In the genomic region with DNA sequence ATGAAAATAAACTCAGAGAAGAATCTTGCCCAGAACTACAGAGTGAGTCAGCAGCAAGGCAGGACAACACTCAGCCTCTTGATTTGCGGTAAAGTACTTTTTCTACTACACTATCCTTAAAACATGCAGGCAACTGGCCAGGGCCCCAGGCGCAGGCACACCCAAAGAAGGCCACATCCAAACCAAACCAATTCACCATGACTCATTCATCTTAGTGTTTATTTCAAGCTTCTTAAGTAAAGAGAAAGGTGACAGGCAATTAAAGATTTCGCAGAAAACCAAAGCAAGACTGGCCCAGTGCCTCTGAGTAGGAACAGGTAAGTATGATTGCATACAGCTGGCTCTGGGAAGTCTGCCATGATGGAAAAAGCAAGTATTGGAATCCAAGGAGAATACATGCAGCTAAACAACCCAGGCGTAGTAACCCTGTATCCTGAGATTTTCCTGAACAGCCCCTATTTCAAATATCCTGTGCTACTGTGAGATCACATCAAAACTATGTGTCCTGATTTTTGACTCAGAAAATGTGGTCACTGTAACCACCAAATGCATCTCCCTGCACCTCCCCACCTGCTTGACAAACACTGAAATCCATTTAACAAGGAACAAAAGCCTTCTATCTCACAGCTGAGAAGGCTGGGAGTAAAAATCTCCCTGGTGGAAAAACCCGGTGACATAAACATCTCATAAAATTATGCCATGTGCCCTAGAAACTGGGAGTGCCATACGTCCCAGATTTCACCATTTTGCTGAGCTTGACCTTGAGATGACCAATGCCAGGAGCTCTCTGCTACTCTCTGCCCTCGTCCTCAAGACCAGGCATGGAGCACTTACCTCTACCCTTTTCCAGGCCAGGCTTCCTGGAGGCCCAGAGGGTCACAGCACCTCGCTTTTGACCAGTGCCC, we compare ENCODE assay signal across 8 cellular contexts.
A peak's percentile ranks its signal among the peaks of the same experiment; 100 is the strongest.
DNase-seq lines count a peak whose midpoint lies in the region; ATAC-seq lines count a peak whose summit lies in the region.

No MANE protein-coding gene starts in this region.

- no peaks in the 10 kb centered on the region for H3K36me3 Mint-ChIP-seq in effector memory CD8-positive, alpha-beta T cell (ENCODE audit: insufficient read depth)

- peak overlapping the region in 1 of 2 donors; percentile 37 for H3K4me3 ChIP-seq in muscle layer of duodenum (ENCODE audit: low read depth in 1 of 2, low read length in 2 of 2)

- peaks cover 5 to 7% of the 10 kb centered on the region in 2 donors for H3K4me1 Mint-ChIP-seq in effector memory CD8-positive, alpha-beta T cell (ENCODE audit: low read depth in 2 of 2)

- ATAC-seq in effector memory CD8-positive, alpha-beta T cell (replicated peaks) = no peak
- no peak for ATAC-seq in GM18858 (IDR thresholded peaks at IDR 0.05; ENCODE audit: unreplicated experiment)

- H3K36me3 ChIP-seq in muscle layer of duodenum (ENCODE audit: control insufficient read depth in 1 of 2, insufficient read depth in 2 of 2, low read length in 2 of 2) = peaks cover 0 to 3% of the 10 kb centered on the region in 2 donors

- no peaks in the 10 kb centered on the region for H3K9me3 ChIP-seq in muscle layer of duodenum (ENCODE audit: control insufficient read depth in 1 of 2, low read length in 2 of 2)

- no peak overlapping the region for H3K27ac Mint-ChIP-seq in effector memory CD8-positive, alpha-beta T cell

- no peaks in the 10 kb centered on the region for H3K9me3 Mint-ChIP-seq in effector memory CD8-positive, alpha-beta T cell

- H3K27ac ChIP-seq in muscle layer of duodenum (ENCODE audit: low read length) = peak overlapping the region; percentile 95

- peaks cover 15 to 20% of the 10 kb centered on the region in 2 donors for H3K27me3 Mint-ChIP-seq in effector memory CD8-positive, alpha-beta T cell

- peak; percentile 96 for DNase-seq in AG08395 (ENCODE audit: low spot score)
- DNase-seq in NCI-H2196 treated with DMSO at 0.1 percent for 48 hours (lab: John Stamatoyannopoulos, UW; ENCODE audit: unreplicated experiment) = peak; percentile 41
- peak; percentile 82 for DNase-seq in epidermal melanocyte (ENCODE audit: insufficient read length, low spot score)
- no peak for DNase-seq in effector memory CD8-positive, alpha-beta T cell
- no peak for DNase-seq in HuH-7.5 (ENCODE audit: low spot score)
- no peak for DNase-seq in stimulated activated naive CD4-positive, alpha-beta T cell treated with Interleukin-2 at 50 U/mL for 16 hours (lab: John Stamatoyannopoulos, UW)

- H3K27me3 ChIP-seq in muscle layer of duodenum (ENCODE audit: low read depth, low read length) = no peaks in the 10 kb centered on the region

- H3K4me1 ChIP-seq in muscle layer of duodenum (ENCODE audit: control insufficient read depth in 1 of 2, insufficient read depth in 2 of 2, low read length in 2 of 2) = peaks cover 11 to 16% of the 10 kb centered on the region in 2 donors

- H3K4me3 Mint-ChIP-seq in effector memory CD8-positive, alpha-beta T cell = no peak overlapping the region

Comparison
In these comparisons a context has a peak if more than half of its experiments do, and no peak if none do; other contexts are left out.
1. DNase-seq: peak in AG08395 (single experiment), NCI-H2196 treated with DMSO at 0.1 percent for 48 hours (single experiment) and epidermal melanocyte (single experiment); none in effector memory CD8-positive, alpha-beta T cell (0 of 3), HuH-7.5 (single experiment) and stimulated activated naive CD4-positive, alpha-beta T cell treated with Interleukin-2 at 50 U/mL for 16 hours (single experiment).